Comparison of ENCODE assay signal across 1 cellular context in genomic region chr15:76147906-76148553, GRCh38.
TF ChIP-seq lines count a peak whose summit lies in the region.

No MANE protein-coding gene starts in this region.

TF ChIP-seq in HCT116, 20 proteins besides CTCF, POLR2A, EP300 and RAD21 (continued from another document):
- TF ChIP-seq REST (IDR thresholded peaks at IDR 0.05; ENCODE audit: low read depth), result no peak
- TF ChIP-seq ZBTB33 (IDR thresholded peaks at IDR 0.05; ENCODE audit: extremely low read depth, insufficient replicate concordance, low read length), result no peak
- no peak for TF ChIP-seq SP1 (IDR thresholded peaks at IDR 0.05; ENCODE audit: low read depth)
- TF ChIP-seq ZFX (IDR thresholded peaks at IDR 0.05), result no peak
- no peak for TF ChIP-seq FOSL1 (IDR thresholded peaks at IDR 0.05; ENCODE audit: low read depth)
- TF ChIP-seq CBX3 (IDR thresholded peaks at IDR 0.05; ENCODE audit: low read depth), result no peak
- no peak for TF ChIP-seq SIN3A (IDR thresholded peaks at IDR 0.05; ENCODE audit: low read depth)
- no peak for TF ChIP-seq ZNF274 (IDR thresholded peaks at IDR 0.05; ENCODE audit: low read depth, low read length)
- TF ChIP-seq EZH2 (IDR thresholded peaks at IDR 0.05), result no peak
